1 cellular context compared by ENCODE assay signal in genomic region chr1:107076846-107077245, GRCh38.
A peak's percentile ranks its signal among the peaks of the same experiment; 100 is the strongest.
TF ChIP-seq lines count a peak whose summit lies in the region.

No MANE protein-coding gene starts in this region.

TF ChIP-seq in IMR-90, 13 proteins besides CTCF, POLR2A, EP300 and RAD21:
- TF ChIP-seq CEBPB (IDR thresholded peaks at IDR 0.05; ENCODE audit: low read depth, low read length) (peak; percentile 64; the same call in 1 of the 2 replicates), CHD1 (IDR thresholded peaks at IDR 0.05; ENCODE audit: low read depth, low read length) (no peak), ELK1 (IDR thresholded peaks at IDR 0.05; ENCODE audit: borderline replicate concordance, low read depth, low read length) (no peak), USF2 (IDR thresholded peaks at IDR 0.05; ENCODE audit: low read depth, low read length) (no peak), BHLHE40 (IDR thresholded peaks at IDR 0.05; ENCODE audit: low read depth, low read length) (no peak), NFE2L2 (IDR thresholded peaks at IDR 0.05; ENCODE audit: low read depth, low read length) (no peak), RFX5 (IDR thresholded peaks at IDR 0.05; ENCODE audit: low read depth, low read length) (no peak)
